In genomic region chr3:112775011-112775742, GRCh38 we compare ENCODE assay signal across 1 cellular context.
TF ChIP-seq lines count a peak whose summit lies in the region.

No MANE protein-coding gene starts in this region.

TF ChIP-seq in GM23338, 12 proteins besides CTCF, POLR2A, EP300 and RAD21 (continued from another document):
- no peak for TF ChIP-seq ZNF462 (CRISPR knock-in tag; IDR thresholded peaks at IDR 0.05)
- no peak for TF ChIP-seq JUNB (IDR thresholded peaks at IDR 0.05; ENCODE audit: unreplicated experiment)
- no peak for TF ChIP-seq ZNF331 (CRISPR knock-in tag; IDR thresholded peaks at IDR 0.05; ENCODE audit: low read depth)
- no peak for TF ChIP-seq EZH2phosphoT487 (IDR thresholded peaks at IDR 0.05; ENCODE audit: unreplicated experiment)
- TF ChIP-seq POLR2AphosphoS5 (IDR thresholded peaks at IDR 0.05; ENCODE audit: low read depth), result no peak
- TF ChIP-seq ETS1 (IDR thresholded peaks at IDR 0.05), result no peak
- TF ChIP-seq STAT1 (IDR thresholded peaks at IDR 0.05; ENCODE audit: unreplicated experiment), result no peak
- no peak for TF ChIP-seq EZH2 (IDR thresholded peaks at IDR 0.05; ENCODE audit: low read depth, unreplicated experiment)
